ENCODE assay signal across 35 cellular contexts in the genomic region with DNA sequence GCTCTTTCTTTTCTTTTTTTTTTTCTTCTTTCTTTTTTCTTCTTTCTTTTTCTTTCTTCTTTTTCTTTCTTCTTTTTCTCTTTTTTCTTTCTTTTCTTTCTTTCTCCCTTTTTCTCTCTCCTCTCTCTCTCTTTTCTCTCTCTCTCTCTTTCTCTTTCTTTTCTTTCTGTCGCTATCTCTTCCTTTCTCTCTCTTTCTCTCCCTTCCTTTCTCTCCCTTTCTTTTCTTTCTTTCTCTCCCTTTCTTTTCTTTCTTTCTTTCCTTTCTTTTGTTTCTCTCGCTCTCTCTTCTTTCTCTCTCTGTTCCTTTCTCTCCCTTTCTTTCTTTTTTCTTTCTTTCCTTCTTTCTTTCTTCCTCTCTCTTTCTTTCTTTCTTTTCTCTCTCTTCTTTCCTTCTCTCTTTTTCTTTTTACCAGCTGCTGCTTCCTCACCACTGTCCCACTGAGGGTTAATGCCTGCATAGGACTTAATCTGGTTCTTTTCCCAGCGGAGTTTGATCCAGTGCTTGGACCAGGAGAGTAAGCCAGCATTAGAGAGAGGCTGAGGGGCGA.
"Had no signal": no experiment of that assay in that cellular context is flagged by ENCODE, and none has a peak within 500 bp of the region (broad histone marks: within the 10 kb centered on the region; RNA-seq: fewer than 3 reads in every experiment).

No MANE protein-coding gene starts in this region.

- H3K36me3 Mint-ChIP-seq: activated naive CD8-positive, alpha-beta T cell; brain had no signal

- H2AFZ ChIP-seq: PC-9 had no signal

- H3K4me3 Mint-ChIP-seq: activated CD4-positive, alpha-beta T cell treated with anti-CD3 and anti-CD28 coated beads, Interleukin-2, amount 10 ng/mL, durations not matched to agents 24 days and 14 days; activated naive CD8-positive, alpha-beta T cell; activated naive CD8-positive, alpha-beta T cell treated with anti-CD3 and anti-CD28 coated beads, Interleukin-2, amount 50 U/mL, for 24 hours; activated T-helper 17 cell treated with anti-CD3 and anti-CD28 coated beads, Interleukin-2, amount 50 U/mL, for 72 hours; brain had no signal

- H3K4me2 ChIP-seq: KMS-11, PC-9 had no signal

- H3K27ac Mint-ChIP-seq: activated CD4-positive, alpha-beta T cell treated with anti-CD3 and anti-CD28 coated beads, Interleukin-2, amount 10 ng/mL, durations not matched to agents 24 days and 14 days; activated naive CD8-positive, alpha-beta T cell; activated naive CD8-positive, alpha-beta T cell treated with anti-CD3 and anti-CD28 coated beads, Interleukin-2, amount 50 U/mL, for 24 hours; activated T-helper 17 cell treated with anti-CD3 and anti-CD28 coated beads, Interleukin-2, amount 50 U/mL, for 72 hours had no signal

- H3K27ac ChIP-seq: KMS-11, PC-9, RWPE1, VCaP had no signal

- H3K4me1 Mint-ChIP-seq: activated CD4-positive, alpha-beta T cell treated with anti-CD3 and anti-CD28 coated beads, Interleukin-2, amount 10 ng/mL, durations not matched to agents 24 days and 14 days; activated naive CD8-positive, alpha-beta T cell treated with anti-CD3 and anti-CD28 coated beads, Interleukin-2, amount 50 U/mL, for 24 hours; activated T-helper 17 cell treated with anti-CD3 and anti-CD28 coated beads, Interleukin-2, amount 50 U/mL, for 72 hours had no signal

- DNase-seq: activated CD4-positive, alpha-beta T cell treated with anti-CD3 and anti-CD28 coated beads, Interleukin-2, amount 10 ng/mL, durations not matched to agents 24 days and 14 days; activated CD4-positive, alpha-beta T cell treated with anti-CD3 and anti-CD28 coated beads, Interleukin-2, amount 50 U/mL, for 4 hours; activated CD8-positive, alpha-beta memory T cell treated with anti-CD3 and anti-CD28 coated beads, Interleukin-2, amount 50 U/mL, for 4 hours; activated effector memory CD4-positive, alpha-beta T cell treated with anti-CD3 and anti-CD28 coated beads, Interleukin-2, amount 50 U/mL, for 16 hours; activated naive CD4-positive, alpha-beta T cell treated with Interleukin-2 at 50 U/mL for 16 hours; activated naive CD8-positive, alpha-beta T cell treated with anti-CD3 and anti-CD28 coated beads, Interleukin-2, amount 50 U/mL, for 24 hours; activated T-cell treated with anti-CD3 and anti-CD28 coated beads for 4 hours; activated T-cell treated with anti-CD3 and anti-CD28 coated beads, Interleukin-2, amount 50 U/mL, for 48 hours; anterior cingulate cortex; caudate nucleus; cerebellar nuclear complex; cortex of kidney; NCI-H1092 treated with DMSO at 0.1 percent for 48 hours; NCI-H1417; NCI-H146; NCI-H187; NCI-H2029 treated with DMSO at 0.1 percent for 48 hours; NCI-H2107; NCI-H2171; NCI-H510A; NCI-H526; NCI-H748 treated with DMSO at 0.1 percent for 48 hours; PC-9; SIG-M5; SW 1271; T-helper 1 cell; T-helper 2 cell; T-helper 9 cell had no signal

- H3K9me3 Mint-ChIP-seq: activated CD4-positive, alpha-beta T cell treated with anti-CD3 and anti-CD28 coated beads, Interleukin-2, amount 10 ng/mL, durations not matched to agents 24 days and 14 days; activated naive CD8-positive, alpha-beta T cell treated with anti-CD3 and anti-CD28 coated beads, Interleukin-2, amount 50 U/mL, for 24 hours; activated T-helper 17 cell treated with anti-CD3 and anti-CD28 coated beads, Interleukin-2, amount 50 U/mL, for 72 hours had no signal

- ATAC-seq: activated naive CD8-positive, alpha-beta T cell treated with anti-CD3 and anti-CD28 coated beads, Interleukin-2, amount 50 U/mL, for 24 hours; activated T-helper 17 cell treated with anti-CD3 and anti-CD28 coated beads, Interleukin-2, amount 50 U/mL, for 72 hours; Right ventricle myocardium inferior had no signal

- H3K4me3 ChIP-seq: PC-9 had no signal
